8 cellular contexts compared by ENCODE assay signal in genomic region chr1:183956559-183957188, GRCh38.
DNase-seq lines count a peak whose midpoint lies in the region; ATAC-seq and TF ChIP-seq lines count a peak whose summit lies in the region.

No MANE protein-coding gene starts in this region.

- H3K36me3 ChIP-seq in suprapubic skin = no peaks in the 10 kb centered on the region

- H3K27me3 ChIP-seq in suprapubic skin = no peaks in the 10 kb centered on the region

- H3K9me3 ChIP-seq in suprapubic skin = no peaks in the 10 kb centered on the region

- no peak for TF ChIP-seq CTCF in suprapubic skin (IDR thresholded peaks at IDR 0.05)

- no peak overlapping the region for H3K4me3 ChIP-seq in suprapubic skin

- no peaks in the 10 kb centered on the region for H3K4me1 ChIP-seq in suprapubic skin

- WGBS in suprapubic skin = 55% methylated on average over 2 of the region's 2 CpGs

- peak; percentile 95 to 96 for DNase-seq in AML-193 (lab: John Stamatoyannopoulos, UW)
- DNase-seq in T-helper 1 cell = peak in 4 of 5 donors; percentile 18 to 95 (median 24)
- peak; percentile 80 for DNase-seq in astrocyte of the hippocampus (ENCODE audit: low read depth, low spot score)
- DNase-seq in medulla oblongata (ENCODE audit: extremely low spot score) = peak; percentile 82
- DNase-seq in substantia nigra (lab: John Stamatoyannopoulos, UW) = peak in 7 of 49 donors; percentile 19 to 47 (median 33)
- no peak for DNase-seq in suprapubic skin (ENCODE audit: low spot score in 2 of 2)

- peak; percentile 100 for ATAC-seq in GM19328 (IDR thresholded peaks at IDR 0.05; ENCODE audit: unreplicated experiment)
- ATAC-seq in HG03378 (IDR thresholded peaks at IDR 0.05; ENCODE audit: unreplicated experiment) = peak; percentile 100

- no peak for TF ChIP-seq EP300 in suprapubic skin (IDR thresholded peaks at IDR 0.05)

- H3K27ac ChIP-seq in substantia nigra (ENCODE audit: low read depth, low read length, poor library complexity, severe bottlenecking) (peak overlapping the region; percentile 63), suprapubic skin (no peak overlapping the region)

- no peak for TF ChIP-seq POLR2A in suprapubic skin (IDR thresholded peaks at IDR 0.05)

Comparison
In these comparisons a context has a peak if more than half of its experiments do, and no peak if none do; other contexts are left out.
1. DNase-seq: peak in AML-193 (2 of 2), T-helper 1 cell (4 of 5), astrocyte of the hippocampus (single experiment) and medulla oblongata (single experiment); none in suprapubic skin (0 of 2).